In the genomic region with DNA sequence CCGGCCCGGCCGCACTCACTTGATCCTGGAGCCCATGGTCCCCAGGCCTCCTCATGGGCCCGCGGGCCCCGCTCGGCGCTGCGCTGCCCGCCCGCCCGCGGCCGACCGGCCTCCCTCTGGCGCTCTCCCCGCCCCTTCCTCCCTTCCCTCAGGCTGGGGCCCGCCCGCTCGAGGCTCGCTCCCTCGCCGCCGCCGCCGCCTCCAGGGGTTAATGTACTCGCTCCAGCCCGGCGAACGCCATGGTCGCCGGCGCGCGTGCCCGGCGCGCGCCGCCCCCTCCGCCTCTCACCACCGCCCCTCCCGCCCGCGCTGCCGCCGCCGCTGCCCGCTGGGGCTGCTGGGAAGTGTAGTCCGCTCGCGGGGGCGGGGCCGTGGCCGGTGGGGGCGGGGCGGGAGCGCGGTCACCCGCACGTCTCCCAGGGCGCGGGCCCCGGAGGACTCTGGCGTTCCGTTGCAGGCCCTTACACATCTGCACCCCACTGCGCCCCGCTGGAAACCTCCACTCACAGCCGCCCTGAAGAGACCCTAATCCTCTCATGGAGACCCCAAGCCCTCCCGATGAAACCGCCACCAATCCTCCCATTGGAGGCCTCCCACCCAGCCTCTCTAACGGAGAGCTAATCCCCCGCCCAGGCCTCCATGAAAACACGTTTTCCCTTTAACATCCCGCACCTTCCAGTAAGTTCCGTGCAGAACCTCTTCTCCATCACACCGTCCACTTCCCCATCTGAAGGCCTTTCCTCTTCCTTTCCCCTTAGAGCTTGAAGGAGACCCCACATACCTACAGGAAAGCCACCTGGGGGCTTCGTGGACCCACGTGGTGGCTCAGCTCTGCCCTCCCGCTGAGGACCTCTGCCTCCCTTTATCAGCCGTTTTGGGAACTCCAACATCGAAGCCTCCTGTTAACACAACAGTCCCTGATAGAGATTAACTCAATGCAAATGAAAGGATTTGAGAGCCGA, we compare ENCODE assay signal across 8 cellular contexts. TPM values are rescaled to one million over a fixed set of nuclear protein-coding genes. Genes with fewer than 3 reads are reported as not detected.
DNase-seq lines count a peak whose midpoint lies in the region; ATAC-seq and TF ChIP-seq lines count a peak whose summit lies in the region.

A gene with protein sequence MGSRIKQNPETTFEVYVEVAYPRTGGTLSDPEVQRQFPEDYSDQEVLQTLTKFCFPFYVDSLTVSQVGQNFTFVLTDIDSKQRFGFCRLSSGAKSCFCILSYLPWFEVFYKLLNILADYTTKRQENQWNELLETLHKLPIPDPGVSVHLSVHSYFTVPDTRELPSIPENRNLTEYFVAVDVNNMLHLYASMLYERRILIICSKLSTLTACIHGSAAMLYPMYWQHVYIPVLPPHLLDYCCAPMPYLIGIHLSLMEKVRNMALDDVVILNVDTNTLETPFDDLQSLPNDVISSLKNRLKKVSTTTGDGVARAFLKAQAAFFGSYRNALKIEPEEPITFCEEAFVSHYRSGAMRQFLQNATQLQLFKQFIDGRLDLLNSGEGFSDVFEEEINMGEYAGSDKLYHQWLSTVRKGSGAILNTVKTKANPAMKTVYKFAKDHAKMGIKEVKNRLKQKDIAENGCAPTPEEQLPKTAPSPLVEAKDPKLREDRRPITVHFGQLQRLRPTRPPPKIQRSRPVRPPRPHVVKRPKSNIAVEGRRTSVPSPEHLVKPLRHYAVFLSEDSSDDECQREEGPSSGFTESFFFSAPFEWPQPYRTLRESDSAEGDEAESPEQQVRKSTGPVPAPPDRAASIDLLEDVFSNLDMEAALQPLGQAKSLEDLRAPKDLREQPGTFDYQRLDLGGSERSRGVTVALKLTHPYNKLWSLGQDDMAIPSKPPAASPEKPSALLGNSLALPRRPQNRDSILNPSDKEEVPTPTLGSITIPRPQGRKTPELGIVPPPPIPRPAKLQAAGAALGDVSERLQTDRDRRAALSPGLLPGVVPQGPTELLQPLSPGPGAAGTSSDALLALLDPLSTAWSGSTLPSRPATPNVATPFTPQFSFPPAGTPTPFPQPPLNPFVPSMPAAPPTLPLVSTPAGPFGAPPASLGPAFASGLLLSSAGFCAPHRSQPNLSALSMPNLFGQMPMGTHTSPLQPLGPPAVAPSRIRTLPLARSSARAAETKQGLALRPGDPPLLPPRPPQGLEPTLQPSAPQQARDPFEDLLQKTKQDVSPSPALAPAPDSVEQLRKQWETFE (minus strand): TSS at position 257 of the 962 bp plus-strand sequence. CDS start 221 bp downstream, at position 36.

- POLR2A ChIA-PET in naive thymus-derived CD4-positive, alpha-beta T cell (lab: Charles Lee) = no interaction called here

- peaks cover 6 to 22% (median 12%) of the 10 kb centered on the region in 4 donors for H3K4me1 ChIP-seq in Peyer's patch
- H3K4me1 ChIP-seq in naive thymus-derived CD4-positive, alpha-beta T cell (ENCODE audit: control insufficient read depth in 2 of 2, insufficient read depth in 2 of 2, low read length in 2 of 2) = peaks cover 7 to 20% of the 10 kb centered on the region in 2 donors

- peaks cover 0 to 14% (median 0%) of the 10 kb centered on the region in 5 donors for H3K27me3 Mint-ChIP-seq in naive thymus-derived CD4-positive, alpha-beta T cell
- H3K27me3 Mint-ChIP-seq in stimulated activated memory B cell treated with anti-CD40 and anti-IgM and Interleukin-4, amounts not matched to agents 10 μg/mL and 1 μg/mL and 100 μg/mL, for 72 hours = no peaks in the 10 kb centered on the region

- peak within 1 kb of the TSS; percentile 73 to 86 (median 82) for H3K4me3 ChIP-seq in Peyer's patch
- peak within 1 kb of the TSS; percentile 58 for H3K4me3 ChIP-seq in naive thymus-derived CD4-positive, alpha-beta T cell (ENCODE audit: low read length)

- H3K27me3 ChIP-seq in Peyer's patch = no peaks in the 10 kb centered on the region
- H3K27me3 ChIP-seq in naive thymus-derived CD4-positive, alpha-beta T cell (ENCODE audit: control insufficient read depth in 2 of 2, insufficient read depth in 2 of 2, low read length in 2 of 2) = no peaks in the 10 kb centered on the region

- CTCF ChIA-PET in naive thymus-derived CD4-positive, alpha-beta T cell (lab: Charles Lee) = no interaction called here

- H3K36me3 ChIP-seq in Peyer's patch = no peaks in the 10 kb centered on the region
- H3K36me3 ChIP-seq in naive thymus-derived CD4-positive, alpha-beta T cell (ENCODE audit: control insufficient read depth in 2 of 3, insufficient read depth in 3 of 3, low read length in 3 of 3) = no peaks in the 10 kb centered on the region

- H3K9me3 ChIP-seq in Peyer's patch = no peaks in the 10 kb centered on the region
- H3K9me3 ChIP-seq in naive thymus-derived CD4-positive, alpha-beta T cell (ENCODE audit: control insufficient read depth in 2 of 3, low read length in 3 of 3) = no peaks in the 10 kb centered on the region

- H3K4me3 Mint-ChIP-seq in naive thymus-derived CD4-positive, alpha-beta T cell = peak within 1 kb of the TSS; percentile 84 to 96 (median 88)
- peak within 1 kb of the TSS; percentile 91 for H3K4me3 Mint-ChIP-seq in stimulated activated memory B cell treated with anti-CD40 and anti-IgM and Interleukin-4, amounts not matched to agents 10 μg/mL and 1 μg/mL and 100 μg/mL, for 72 hours

- peak in 1 of 6 experiments; percentile 5 for TF ChIP-seq CTCF in Peyer's patch (IDR thresholded peaks at IDR 0.05)

- peak within 1 kb of the TSS; percentile 77 to 91 (median 81) for H3K27ac ChIP-seq in Peyer's patch
- H3K27ac ChIP-seq in naive thymus-derived CD4-positive, alpha-beta T cell (ENCODE audit: low read depth, low read length) = peak within 1 kb of the TSS; percentile 73

- peaks cover 32 to 48% (median 45%) of the 10 kb centered on the region in 7 donors for H3K4me1 Mint-ChIP-seq in naive thymus-derived CD4-positive, alpha-beta T cell
- peaks cover 27% of the 10 kb centered on the region for H3K4me1 Mint-ChIP-seq in stimulated activated memory B cell treated with anti-CD40 and anti-IgM and Interleukin-4, amounts not matched to agents 10 μg/mL and 1 μg/mL and 100 μg/mL, for 72 hours

- TF ChIP-seq RAD21 in Ishikawa (IDR thresholded peaks at IDR 0.05; ENCODE audit: low read depth) = no peak

- ATAC-seq in GM21576 (IDR thresholded peaks at IDR 0.05; ENCODE audit: unreplicated experiment) = peak; percentile 55
- peak; percentile 96 for ATAC-seq in naive thymus-derived CD4-positive, alpha-beta T cell
- peak; percentile 96 for ATAC-seq in stimulated activated memory B cell treated with anti-CD40 and anti-IgM and Interleukin-4, amounts not matched to agents 10 μg/mL and 1 μg/mL and 100 μg/mL, for 72 hours

- intact Hi-C loops in naive thymus-derived CD4-positive, alpha-beta T cell (cut with micrococcal nuclease) = loop anchor here (1.0 to 10.0 kb wide), 6 partner anchors 63 to 1838 kb away; a partner anchor contains a TSS

- H3K36me3 Mint-ChIP-seq in naive thymus-derived CD4-positive, alpha-beta T cell = peaks cover 0 to 4% (median 2%) of the 10 kb centered on the region in 5 donors
- peaks cover 3% of the 10 kb centered on the region for H3K36me3 Mint-ChIP-seq in stimulated activated memory B cell treated with anti-CD40 and anti-IgM and Interleukin-4, amounts not matched to agents 10 μg/mL and 1 μg/mL and 100 μg/mL, for 72 hours

- DNase-seq in DMS114 treated with DMSO at 0.1 percent for 48 hours (lab: John Stamatoyannopoulos, UW; ENCODE audit: unreplicated experiment) (peak; percentile 58), Peyer's patch (peak; percentile 89 to 96 (median 95)), activated T-helper 1 cell treated with Interleukin-2 at 50 U/mL for 16 hours (ENCODE audit: low read depth) (peak; percentile 83), fibroblast of gingiva (ENCODE audit: low read depth) (peak; percentile 90)
- DNase-seq in naive thymus-derived CD4-positive, alpha-beta T cell = peak; percentile 69 to 89 (median 79)

- TF ChIP-seq POLR2A in Peyer's patch (IDR thresholded peaks at IDR 0.05) = peak; percentile 28 to 65

- H3K27ac Mint-ChIP-seq in naive thymus-derived CD4-positive, alpha-beta T cell = peak within 1 kb of the TSS; percentile 76 to 95 (median 88)
- peak within 1 kb of the TSS; percentile 73 for H3K27ac Mint-ChIP-seq in stimulated activated memory B cell treated with anti-CD40 and anti-IgM and Interleukin-4, amounts not matched to agents 10 μg/mL and 1 μg/mL and 100 μg/mL, for 72 hours

- no peak for TF ChIP-seq EP300 in Ishikawa (IDR thresholded peaks at IDR 0.05; ENCODE audit: borderline replicate concordance)

- peaks cover 0 to 1% (median 0%) of the 10 kb centered on the region in 11 donors for H3K9me3 Mint-ChIP-seq in naive thymus-derived CD4-positive, alpha-beta T cell
- no peaks in the 10 kb centered on the region for H3K9me3 Mint-ChIP-seq in stimulated activated memory B cell treated with anti-CD40 and anti-IgM and Interleukin-4, amounts not matched to agents 10 μg/mL and 1 μg/mL and 100 μg/mL, for 72 hours

TF ChIP-seq in Ishikawa, 13 proteins besides CTCF, POLR2A, EP300 and RAD21:
- TF ChIP-seq TEAD4 (IDR thresholded peaks at IDR 0.05) = no peak
- TF ChIP-seq, protein P1, sequence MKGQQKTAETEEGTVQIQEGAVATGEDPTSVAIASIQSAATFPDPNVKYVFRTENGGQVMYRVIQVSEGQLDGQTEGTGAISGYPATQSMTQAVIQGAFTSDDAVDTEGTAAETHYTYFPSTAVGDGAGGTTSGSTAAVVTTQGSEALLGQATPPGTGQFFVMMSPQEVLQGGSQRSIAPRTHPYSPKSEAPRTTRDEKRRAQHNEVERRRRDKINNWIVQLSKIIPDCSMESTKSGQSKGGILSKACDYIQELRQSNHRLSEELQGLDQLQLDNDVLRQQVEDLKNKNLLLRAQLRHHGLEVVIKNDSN (IDR thresholded peaks at IDR 0.05) = no peak; the same call in 1 of the 2 replicates
- peak; percentile 67; the same call in 1 of the 2 replicates for TF ChIP-seq YY1 (IDR thresholded peaks at IDR 0.05; ENCODE audit: low read depth)
- TF ChIP-seq TAF1 (IDR thresholded peaks at IDR 0.05; ENCODE audit: low read depth) = peak; percentile 64; the same call in 1 of the 2 replicates
- TF ChIP-seq, protein P2, sequence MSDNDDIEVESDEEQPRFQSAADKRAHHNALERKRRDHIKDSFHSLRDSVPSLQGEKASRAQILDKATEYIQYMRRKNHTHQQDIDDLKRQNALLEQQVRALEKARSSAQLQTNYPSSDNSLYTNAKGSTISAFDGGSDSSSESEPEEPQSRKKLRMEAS (IDR thresholded peaks at IDR 0.05) = peak; percentile 28; the same call in 1 of the 2 replicates
- TF ChIP-seq EGR1 (IDR thresholded peaks at IDR 0.05) = 0 out of 2 replicates have a peak, but pooled peaks have one; percentile 16
- 0 out of 2 replicates have a peak, but pooled peaks have one; percentile 35 for TF ChIP-seq ZBTB7A (IDR thresholded peaks at IDR 0.05; ENCODE audit: low read depth)

RNA-seq across cellular contexts. Expression of the gene that starts here (rescaled TPM):
- 10 to 100 TPM; 37.1 to 55.3 (median 50.0) TPM for total RNA-seq in Peyer's patch
- total RNA-seq in naive thymus-derived CD4-positive, alpha-beta T cell = 10 to 100 TPM; 14.5 to 41.1 (median 17.1) TPM
- polyA plus RNA-seq in naive thymus-derived CD4-positive, alpha-beta T cell = 1 to 10 TPM; 4.6 to 6.5 TPM

Comparison
In these comparisons a context has a peak if more than half of its experiments do, and no peak if none do; other contexts are left out.
1. Peak in every context shown above with its lines: DNase-seq, ATAC-seq, H3K4me3 ChIP-seq and H3K27ac ChIP-seq.